Comparison of ENCODE assay signal across 8 cellular contexts in genomic region chr16:4612977-4613635, GRCh38. TPM values are rescaled to one million over a fixed set of nuclear protein-coding genes. Genes with fewer than 3 reads are reported as not detected.
DNase-seq lines count a peak whose midpoint lies in the region; ATAC-seq and TF ChIP-seq lines count a peak whose summit lies in the region.

No MANE protein-coding gene starts in this region.

- H3K27ac ChIP-seq in C4-2B (peak overlapping the region; percentile 92), ectodermal cell (ENCODE audit: insufficient read depth, low read depth, low read length, poor library complexity, severe bottlenecking) (no peak overlapping the region)

- no peaks in the 10 kb centered on the region for H3K9me3 ChIP-seq in Loucy (ENCODE audit: insufficient read depth, low read depth, low read length)
- no peaks in the 10 kb centered on the region for H3K9me3 ChIP-seq in ectodermal cell (ENCODE audit: control insufficient read depth, low read length)

- peaks cover 12% of the 10 kb centered on the region for H3K4me1 ChIP-seq in Loucy (ENCODE audit: insufficient read depth, low read length, poor library complexity, severe bottlenecking)
- H3K4me1 ChIP-seq in ectodermal cell (ENCODE audit: control insufficient read depth, insufficient read depth, low read length) = peaks cover 19% of the 10 kb centered on the region

- H3K4me3 ChIP-seq in Loucy (ENCODE audit: low read length, poor library complexity, severe bottlenecking) (peak overlapping the region; percentile 85), ectodermal cell (ENCODE audit: insufficient read depth, low read depth, low read length) (peak overlapping the region; percentile 75)

- no peak overlapping the region for H3K27ac Mint-ChIP-seq in nephron progenitor cell

- H3K4me2 ChIP-seq in Loucy (ENCODE audit: low read depth, low read length, poor library complexity, severe bottlenecking) = peak overlapping the region; percentile 84

- H3K9me2 ChIP-seq in Loucy (replicated peaks; ENCODE audit: low read depth, low read length) = no peaks in the 10 kb centered on the region

- H3K9ac ChIP-seq in Loucy (ENCODE audit: low read depth, low read length, poor library complexity, severe bottlenecking) = peak overlapping the region; percentile 77

- H3K27me3 Mint-ChIP-seq in nephron progenitor cell (ENCODE audit: low read depth, poor library complexity) = no peaks in the 10 kb centered on the region

- H4K20me1 ChIP-seq in Loucy (ENCODE audit: insufficient read depth, low read length, poor library complexity, severe bottlenecking) = peaks cover 16% of the 10 kb centered on the region

- no peaks in the 10 kb centered on the region for H3K36me3 ChIP-seq in Loucy (ENCODE audit: insufficient read depth, low read length)
- no peaks in the 10 kb centered on the region for H3K36me3 ChIP-seq in ectodermal cell (ENCODE audit: control insufficient read depth, insufficient read depth, low read length)

- ATAC-seq in HG03039 (IDR thresholded peaks at IDR 0.05; ENCODE audit: unreplicated experiment) (no peak), GM21786 (IDR thresholded peaks at IDR 0.05; ENCODE audit: unreplicated experiment) (no peak)

- no peaks in the 10 kb centered on the region for H3K27me3 ChIP-seq in Loucy (ENCODE audit: insufficient read depth, low read length, poor library complexity, severe bottlenecking)
- H3K27me3 ChIP-seq in ectodermal cell (ENCODE audit: control insufficient read depth, insufficient read depth, low read length, poor library complexity, severe bottlenecking) = no peaks in the 10 kb centered on the region

- peaks cover 39% of the 10 kb centered on the region for H3K4me1 Mint-ChIP-seq in nephron progenitor cell

- no peaks in the 10 kb centered on the region for H3K9me3 Mint-ChIP-seq in nephron progenitor cell

- peaks cover 47% of the 10 kb centered on the region for H3K79me2 ChIP-seq in Loucy (ENCODE audit: insufficient read depth, low read length)

- DNase-seq in nephron progenitor cell (no peak), NCI-H526 (lab: John Stamatoyannopoulos, UW) (no peak)
- DNase-seq in stimulated activated CD4-positive, alpha-beta T cell treated with anti-CD3 and anti-CD28 coated beads, Interleukin-4, amount 100 ng/mL, for 24 hours = no peak

- H3F3A ChIP-seq in Loucy (ENCODE audit: low read depth) = no peaks in the 10 kb centered on the region

- no peak overlapping the region for H2AFZ ChIP-seq in Loucy (ENCODE audit: low read length)

- H3K36me3 Mint-ChIP-seq in nephron progenitor cell (ENCODE audit: low read depth) = no peaks in the 10 kb centered on the region

- peak overlapping the region; percentile 75 for H3K4me3 Mint-ChIP-seq in nephron progenitor cell

- no peak for TF ChIP-seq CTCF in C4-2B (conservative IDR thresholded peaks at IDR 0.05)
- TF ChIP-seq CTCF in Loucy (conservative IDR thresholded peaks at IDR 0.05; ENCODE audit: low read length) = no peak
- TF ChIP-seq CTCF in nephron progenitor cell (IDR thresholded peaks at IDR 0.05) = no peak

- WGBS in ectodermal cell, 2 experiments = 61% methylated on average over 14 of the region's 14 CpGs

RNA-seq across cellular contexts. Expression of gene UBALD1, which starts 1.6 kb away (rescaled TPM):
- polyA plus RNA-seq in ectodermal cell (2013, experiment 1 of 4) = 17.9 TPM
- polyA plus RNA-seq in ectodermal cell (2013, experiment 2 of 4) = 14.2 TPM
- 17.7 TPM for polyA plus RNA-seq in ectodermal cell (2013, experiment 3 of 4)
- polyA plus RNA-seq in ectodermal cell (2013, experiment 4 of 4) = 18.2 TPM

RNA-seq across cellular contexts. Expression of gene MGRN1, which starts 11.5 kb away (rescaled TPM):
- polyA plus RNA-seq in ectodermal cell (2013, experiment 1 of 4) = 83.9 TPM
- 83.1 TPM for polyA plus RNA-seq in ectodermal cell (2013, experiment 2 of 4)
- polyA plus RNA-seq in ectodermal cell (2013, experiment 3 of 4) = 46.7 TPM
- 56.9 TPM for polyA plus RNA-seq in ectodermal cell (2013, experiment 4 of 4)

RNA-seq across cellular contexts. Expression of gene C16orf96, which starts 57.0 kb away (rescaled TPM):
- 1.9 TPM for polyA plus RNA-seq in ectodermal cell (2013, experiment 1 of 4)
- 1.9 TPM for polyA plus RNA-seq in ectodermal cell (2013, experiment 2 of 4)
- polyA plus RNA-seq in ectodermal cell (2013, experiment 3 of 4) = 1.4 TPM
- polyA plus RNA-seq in ectodermal cell (2013, experiment 4 of 4) = 1.3 TPM
